Comparison of ENCODE assay signal across 20 cellular contexts in genomic region chr17:47982645-47983440, GRCh38. TPM values are rescaled to one million over a fixed set of nuclear protein-coding genes. Genes with fewer than 3 reads are reported as not detected.
DNase-seq lines count a peak whose midpoint lies in the region; ATAC-seq lines count a peak whose summit lies in the region.
"Had no signal": no experiment of that assay in that cellular context is flagged by ENCODE, and none has a peak within 500 bp of the region (broad histone marks: within the 10 kb centered on the region; RNA-seq: fewer than 3 reads in every experiment).

No MANE protein-coding gene starts in this region.

- DNase-seq in CMK (ENCODE audit: low read depth) (peak; percentile 71), NCI-H69 (lab: John Stamatoyannopoulos, UW) (peak; percentile 49), cerebellar nuclear complex (lab: John Stamatoyannopoulos, UW) (no peak), SW 1271 (lab: John Stamatoyannopoulos, UW) (no peak)
- DNase-seq: activated CD4-positive, alpha-beta T cell treated with anti-CD3 and anti-CD28 coated beads, Interleukin-2, amount 10 ng/mL, durations not matched to agents 7 days and 5 days; activated CD8-positive, alpha-beta memory T cell treated with anti-CD3 and anti-CD28 coated beads, Interleukin-2, amount 50 U/mL, for 48 hours; activated naive CD4-positive, alpha-beta T cell; brain microvascular endothelial cell; MV-4-11; NCI-H1930; NCI-H510A; SJCRH30; stimulated activated CD8-positive, alpha-beta memory T cell treated with anti-CD3 and anti-CD28 coated beads, Interleukin-4, amount 100 ng/mL, for 48 hours; substantia nigra had no signal

- H3K9me3 ChIP-seq in mesodermal cell (ENCODE audit: control insufficient read depth, low read length) = no peaks in the 10 kb centered on the region
- H3K9me3 ChIP-seq: HAP-1, SJCRH30 had no signal

- no peak overlapping the region for H3K4me3 ChIP-seq in mesodermal cell (ENCODE audit: extremely low read depth, insufficient read depth, low read length, poor library complexity, severe bottlenecking)
- H3K4me3 ChIP-seq: HAP-1, SJCRH30 had no signal

- no peak for ATAC-seq in GM18867 (IDR thresholded peaks at IDR 0.05; ENCODE audit: unreplicated experiment)
- no peak for ATAC-seq in HG03442 (IDR thresholded peaks at IDR 0.05; ENCODE audit: unreplicated experiment)

- 95 to 98% methylated on average over 9 to 11 of the region's 11 CpGs for WGBS in mesodermal cell (ENCODE audit: insufficient coverage in 2 of 2), 2 experiments

- peaks cover 34% of the 10 kb centered on the region for H3K4me1 ChIP-seq in mesodermal cell (ENCODE audit: control insufficient read depth, insufficient read depth, low read length, poor library complexity, severe bottlenecking)

- H3K27ac ChIP-seq in angular gyrus (ENCODE audit: low read depth, low read length) (peak overlapping the region; percentile 7), mesodermal cell (ENCODE audit: low read depth, low read length, severe bottlenecking) (peak overlapping the region; percentile 26)
- H3K27ac ChIP-seq: brain microvascular endothelial cell, SJCRH30 had no signal

- peaks cover 62% of the 10 kb centered on the region for H3K36me3 ChIP-seq in mesodermal cell (ENCODE audit: control insufficient read depth, insufficient read depth, low read length)

RNA-seq across cellular contexts. Expression of gene CDK5RAP3, which starts 11.9 kb away (rescaled TPM):
- polyA plus RNA-seq in mesodermal cell (2013, experiment 1 of 2) = 139 TPM
- polyA plus RNA-seq in mesodermal cell (2013, experiment 2 of 2) = 116 TPM

RNA-seq across cellular contexts. Expression of gene PRR15L, which starts 25.2 kb away (rescaled TPM):
- not detected for polyA plus RNA-seq in mesodermal cell (2013, experiment 1 of 2)
- not detected for polyA plus RNA-seq in mesodermal cell (2013, experiment 2 of 2)
- polyA plus RNA-seq: fibroblast of lung had no signal

RNA-seq across cellular contexts. Expression of gene PNPO, which starts 41.5 kb away (rescaled TPM):
- 9.1 TPM for polyA plus RNA-seq in mesodermal cell (2013, experiment 1 of 2)
- polyA plus RNA-seq in mesodermal cell (2013, experiment 2 of 2) = 7.9 TPM

RNA-seq across cellular contexts. Expression of gene COPZ2, which starts 54.8 kb away (rescaled TPM):
- polyA plus RNA-seq in mesodermal cell (2013, experiment 1 of 2) = 5.7 TPM
- polyA plus RNA-seq in mesodermal cell (2013, experiment 2 of 2) = 8.0 TPM

Comparison
In these comparisons a context has a peak if more than half of its experiments do, and no peak if none do; other contexts are left out.
1. DNase-seq: peak in CMK (single experiment) and NCI-H69 (single experiment); none in cerebellar nuclear complex (0 of 2) and SW 1271 (0 of 2).